Comparison of ENCODE assay signal across 2 cellular contexts in genomic region chr6:142911395-142911794, GRCh38.
TF ChIP-seq lines count a peak whose summit lies in the region.

No MANE protein-coding gene starts in this region.

TF ChIP-seq in GM23338, 12 proteins besides CTCF, POLR2A, EP300 and RAD21 (continued from another document):
- TF ChIP-seq REST (IDR thresholded peaks at IDR 0.05; ENCODE audit: unreplicated experiment) (no peak), STAT1 (IDR thresholded peaks at IDR 0.05; ENCODE audit: unreplicated experiment) (no peak), EZH2phosphoT487 (IDR thresholded peaks at IDR 0.05; ENCODE audit: unreplicated experiment) (no peak), ETS1 (IDR thresholded peaks at IDR 0.05) (no peak), POLR2AphosphoS5 (IDR thresholded peaks at IDR 0.05; ENCODE audit: low read depth) (no peak), EZH2 (IDR thresholded peaks at IDR 0.05; ENCODE audit: low read depth, unreplicated experiment) (no peak), NANOG (IDR thresholded peaks at IDR 0.05; ENCODE audit: borderline replicate concordance) (no peak), ZNF462 (CRISPR knock-in tag; IDR thresholded peaks at IDR 0.05) (no peak), ZNF114 (CRISPR knock-in tag; IDR thresholded peaks at IDR 0.05) (no peak)

TF ChIP-seq in SK-N-SH treated with all-trans-retinoic acid at 6 μM for 48 hours, 23 proteins besides CTCF, POLR2A, EP300 and RAD21 (continued from another document):
- TF ChIP-seq TCF4 (CRISPR knock-in tag; IDR thresholded peaks at IDR 0.05; ENCODE audit: borderline replicate concordance) (no peak), TSHZ2 (CRISPR knock-in tag; IDR thresholded peaks at IDR 0.05) (no peak)
